In the genomic region with DNA sequence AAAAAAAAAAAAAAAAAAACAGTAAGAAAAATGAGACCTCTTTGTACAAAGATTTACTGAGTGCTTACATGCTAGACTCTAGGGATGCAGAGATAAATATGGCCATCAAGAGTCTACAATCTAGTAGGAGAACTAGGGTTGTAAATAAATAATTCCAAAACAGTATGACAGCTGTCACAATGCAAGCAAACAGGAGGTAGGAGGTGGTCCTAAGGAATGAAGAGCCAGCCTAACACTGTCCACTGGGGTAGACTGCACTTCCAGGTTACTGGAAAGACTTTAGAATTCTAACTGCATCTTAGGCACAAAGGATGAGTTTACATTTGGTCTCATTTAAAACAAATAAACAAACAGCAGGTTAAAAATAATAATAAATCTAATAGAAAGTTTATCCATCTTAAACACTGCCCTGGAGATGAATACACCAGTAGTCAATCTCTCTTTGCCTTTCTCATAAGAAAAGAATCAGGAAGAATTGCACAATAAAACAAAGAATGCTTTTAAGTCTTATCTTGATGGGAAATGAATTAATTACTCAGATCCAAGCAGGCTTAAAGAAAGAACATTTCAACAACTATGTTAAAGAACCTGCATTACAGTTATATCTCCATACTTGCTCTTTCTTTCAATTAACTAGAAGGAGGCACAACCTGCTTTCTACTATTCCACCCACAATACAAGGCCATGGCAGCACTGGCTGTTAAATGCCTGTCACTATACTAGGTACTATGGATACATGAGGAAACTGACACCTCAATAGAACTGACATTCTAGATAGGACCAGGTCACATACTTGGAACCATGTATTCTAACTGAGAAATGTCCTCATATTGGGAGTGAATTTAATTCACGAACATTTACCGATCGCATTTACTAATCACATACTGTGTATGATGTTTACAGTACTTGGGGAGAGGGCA, we compare ENCODE assay signal across 1 cellular context.
TF ChIP-seq lines count a peak whose summit lies in the region.

No MANE protein-coding gene starts in this region.

TF ChIP-seq in IMR-90, 13 proteins besides CTCF, POLR2A, EP300 and RAD21:
- TF ChIP-seq CEBPB (IDR thresholded peaks at IDR 0.05; ENCODE audit: low read depth, low read length) (peak; percentile 88), CHD1 (IDR thresholded peaks at IDR 0.05; ENCODE audit: low read depth, low read length) (no peak), MAFK (IDR thresholded peaks at IDR 0.05; ENCODE audit: low read depth, low read length) (no peak), BHLHE40 (IDR thresholded peaks at IDR 0.05; ENCODE audit: low read depth, low read length) (no peak)
- TF ChIP-seq, protein P1, sequence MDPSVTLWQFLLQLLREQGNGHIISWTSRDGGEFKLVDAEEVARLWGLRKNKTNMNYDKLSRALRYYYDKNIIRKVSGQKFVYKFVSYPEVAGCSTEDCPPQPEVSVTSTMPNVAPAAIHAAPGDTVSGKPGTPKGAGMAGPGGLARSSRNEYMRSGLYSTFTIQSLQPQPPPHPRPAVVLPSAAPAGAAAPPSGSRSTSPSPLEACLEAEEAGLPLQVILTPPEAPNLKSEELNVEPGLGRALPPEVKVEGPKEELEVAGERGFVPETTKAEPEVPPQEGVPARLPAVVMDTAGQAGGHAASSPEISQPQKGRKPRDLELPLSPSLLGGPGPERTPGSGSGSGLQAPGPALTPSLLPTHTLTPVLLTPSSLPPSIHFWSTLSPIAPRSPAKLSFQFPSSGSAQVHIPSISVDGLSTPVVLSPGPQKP (IDR thresholded peaks at IDR 0.05; ENCODE audit: borderline replicate concordance, low read depth, low read length): no peak
TF ChIP-seq in IMR-90: peak in this region for 1.
